9 cellular contexts compared by ENCODE assay signal in the genomic region with DNA sequence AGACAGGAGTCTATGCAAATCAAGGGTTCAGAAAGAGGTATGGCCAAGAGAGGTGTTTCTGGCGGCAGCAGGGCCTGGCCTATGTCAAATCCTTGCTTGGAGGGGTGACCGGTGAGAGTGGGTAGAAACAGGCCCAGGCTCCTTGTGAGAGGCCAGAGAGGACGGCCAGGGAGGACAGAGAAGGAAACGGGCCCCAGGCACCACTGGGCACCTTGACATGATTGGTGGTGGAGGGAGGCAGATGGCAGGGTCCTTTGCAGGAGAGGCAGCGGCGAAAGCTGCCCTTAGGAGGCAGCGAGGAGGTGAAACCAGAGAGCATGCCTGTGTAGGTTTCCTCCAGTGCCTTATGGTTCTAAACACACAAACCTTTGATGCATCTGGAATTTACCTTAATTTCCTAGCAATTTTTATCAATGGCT. TPM values are rescaled to one million over a fixed set of nuclear protein-coding genes. Genes with fewer than 3 reads are reported as not detected.
DNase-seq lines count a peak whose midpoint lies in the region; ATAC-seq and TF ChIP-seq lines count a peak whose summit lies in the region.
"Had no signal": no experiment of that assay in that cellular context is flagged by ENCODE, and none has a peak within 500 bp of the region (broad histone marks: within the 10 kb centered on the region; RNA-seq: fewer than 3 reads in every experiment).

No MANE protein-coding gene starts in this region.

- TF ChIP-seq CTCF in mammary epithelial cell (conservative IDR thresholded peaks at IDR 0.05 in 1 of 2, IDR thresholded peaks at IDR 0.05 in 1 of 2; ENCODE audit: extremely low read depth in 1 of 2, insufficient read depth in 1 of 2, low read depth in 1 of 2, low read length in 2 of 2), result peak in 1 of 2 donors; percentile 11
- TF ChIP-seq CTCF in nephron progenitor cell (IDR thresholded peaks at IDR 0.05), result no peak
- TF ChIP-seq CTCF in GM20000 (IDR thresholded peaks at IDR 0.05; ENCODE audit: extremely low read depth, missing control alignments), result no peak

- H3K4me3 Mint-ChIP-seq in nephron progenitor cell, result no peak overlapping the region

- H3K27ac Mint-ChIP-seq in nephron progenitor cell, result peak overlapping the region; percentile 43

- peak overlapping the region; percentile 75 for H2AFZ ChIP-seq in mammary epithelial cell (ENCODE audit: low read depth, low read length)

- H3K4me3 ChIP-seq in mammary epithelial cell (replicated peaks in 1 of 3; ENCODE audit: insufficient read depth in 1 of 3, low read depth in 2 of 3, low read length in 3 of 3), result no peak overlapping the region
- H3K4me3 ChIP-seq: Peyer's patch had no signal

- 60% methylated on average over 2 of the region's 7 CpGs for WGBS in mammary epithelial cell (ENCODE audit: low coverage, missing lambda C conversion rate)

- no peaks in the 10 kb centered on the region for H3K36me3 ChIP-seq in mammary epithelial cell (ENCODE audit: insufficient read depth, low read length)
- H3K36me3 ChIP-seq: Peyer's patch had no signal

- in situ Hi-C loops in KBM-7 (cut with MboI; ENCODE audit: low pct_unique_long_range_greater_than_20kb, low sequenced_read_pairs), result no loop called here
- in situ Hi-C loops in mammary epithelial cell (cut with MboI; ENCODE audit: low sequenced_read_pairs in 2 of 2), result loop anchor here in 1 of 2 donors (25.0 kb wide), 1 partner anchor 397 kb away; no protein-coding TSS in a partner anchor

- no peaks in the 10 kb centered on the region for H3K36me3 Mint-ChIP-seq in nephron progenitor cell (ENCODE audit: low read depth)

- H3K9me3 Mint-ChIP-seq in nephron progenitor cell, result no peaks in the 10 kb centered on the region

- CTCF ChIA-PET in mammary epithelial cell (lab: Charles Lee; ENCODE audit: low non-redundant PET), result no interaction called here

- H3K27me3 ChIP-seq in mammary epithelial cell (ENCODE audit: insufficient read depth, low read length), result no peaks in the 10 kb centered on the region
- H3K27me3 ChIP-seq: Peyer's patch had no signal

- H3K79me2 ChIP-seq in mammary epithelial cell (ENCODE audit: insufficient read depth, low read length), result no peaks in the 10 kb centered on the region

- H3K9ac ChIP-seq in mammary epithelial cell (ENCODE audit: insufficient read depth, low read length), result no peak overlapping the region

- H4K20me1 ChIP-seq in mammary epithelial cell (ENCODE audit: insufficient read depth, low read length), result no peaks in the 10 kb centered on the region

- no TSS peak for BruUV-seq in mammary epithelial cell (replicated peaks; lab: Mats Ljungman, UMichigan)

- peaks cover 27% of the 10 kb centered on the region for H3K4me1 ChIP-seq in mammary epithelial cell (ENCODE audit: insufficient read depth, low read length)

- no peak for ATAC-seq in GM21529 (IDR thresholded peaks at IDR 0.05; ENCODE audit: unreplicated experiment)

- DNase-seq in COLO668 (lab: John Stamatoyannopoulos, UW; ENCODE audit: unreplicated experiment) (peak; percentile 14), KBM-7 (peak; percentile 18), mammary epithelial cell (no peak), nephron progenitor cell (no peak), GM20000 (ENCODE audit: low spot score) (no peak), OCI-M2 (lab: John Stamatoyannopoulos, UW; ENCODE audit: unreplicated experiment) (no peak), NCI-H2171 (lab: John Stamatoyannopoulos, UW) (no peak)

- peak overlapping the region; percentile 9 for H3K4me2 ChIP-seq in mammary epithelial cell (ENCODE audit: insufficient read depth, low read depth, low read length)

- intact Hi-C loops in mammary epithelial cell (cut with micrococcal nuclease), result no loop called here

- H3K9me3 ChIP-seq in mammary epithelial cell (replicated peaks; ENCODE audit: insufficient read depth, low read length), result no peaks in the 10 kb centered on the region
- H3K9me3 ChIP-seq: Peyer's patch had no signal

- H3K27ac ChIP-seq in mammary epithelial cell (ENCODE audit: insufficient read depth, low read depth, low read length), result peak overlapping the region; percentile 36

- peaks cover 55% of the 10 kb centered on the region for H3K4me1 Mint-ChIP-seq in nephron progenitor cell

- dilution Hi-C loops in mammary epithelial cell (cut with HindIII; ENCODE audit: low sequenced_read_pairs), result no loop called here

- H3K27me3 Mint-ChIP-seq in nephron progenitor cell (ENCODE audit: low read depth, poor library complexity), result peaks cover 29% of the 10 kb centered on the region

RNA-seq across cellular contexts. Expression of gene RAMP1, which starts 6.2 kb away (rescaled TPM):
- total RNA-seq in mammary epithelial cell, result 1 to 10 TPM in 1 of 2 donors, not detected in 1; 3.7 TPM
- 2.6 TPM for polyA plus RNA-seq in mammary epithelial cell
- polyA minus RNA-seq in mammary epithelial cell, result not detected

Comparison
In these comparisons a context has a peak if more than half of its experiments do, and no peak if none do; other contexts are left out.
1. DNase-seq: peak in COLO668 (single experiment) and KBM-7 (single experiment); none in mammary epithelial cell (single experiment), nephron progenitor cell (single experiment), GM20000 (single experiment), OCI-M2 (single experiment) and NCI-H2171 (single experiment).